1 cellular context compared by ENCODE assay signal in genomic region chr16:30609928-30610839, GRCh38.
A peak's percentile ranks its signal among the peaks of the same experiment; 100 is the strongest.
TF ChIP-seq lines count a peak whose summit lies in the region.

ZNF689 (minus strand) TSS chr16:30610389; CDS start chr16:30610041, 348 bp downstream.

TF ChIP-seq in HepG2, 621 proteins besides CTCF, POLR2A, EP300 and RAD21 (continued from another document and continues in another):
- TF ChIP-seq AKNA (CRISPR knock-in tag; IDR thresholded peaks at IDR 0.05; ENCODE audit: borderline replicate concordance) (peak; percentile 91; the same call in 1 of the 2 replicates), TEAD2 (CRISPR knock-in tag; IDR thresholded peaks at IDR 0.05) (peak; percentile 55; the same call in 1 of the 2 replicates), ETV6 (CRISPR knock-in tag; conservative IDR thresholded peaks at IDR 0.05) (peak; percentile 83), TP53 (CRISPR knock-in tag; conservative IDR thresholded peaks at IDR 0.05) (no peak), REXO4 (CRISPR knock-in tag; IDR thresholded peaks at IDR 0.05; ENCODE audit: borderline replicate concordance) (peak; percentile 73; the same call in 1 of the 2 replicates), ATAD3A (CRISPR knock-in tag; IDR thresholded peaks at IDR 0.05) (no peak; the same call in 1 of the 2 replicates), GTF2F1 (IDR thresholded peaks at IDR 0.05; ENCODE audit: low read length) (no peak), ZNF317 (CRISPR knock-in tag; IDR thresholded peaks at IDR 0.05) (peak; percentile 91; the same call in 1 of the 2 replicates), SP2 (CRISPR knock-in tag; IDR thresholded peaks at IDR 0.05) (peak; percentile 77), RELA (CRISPR knock-in tag; IDR thresholded peaks at IDR 0.05) (no peak), HNRNPLL (IDR thresholded peaks at IDR 0.05; ENCODE audit: low read depth, low read length, poor library complexity, severe bottlenecking) (peak; percentile 91), ZNF235 (CRISPR knock-in tag; IDR thresholded peaks at IDR 0.05; ENCODE audit: borderline replicate concordance) (peak; percentile 83; the same call in 1 of the 2 replicates), ZNF543 (CRISPR knock-in tag; IDR thresholded peaks at IDR 0.05) (peak; percentile 81), XBP1 (CRISPR knock-in tag; IDR thresholded peaks at IDR 0.05) (no peak), ZFYVE20 (CRISPR knock-in tag; IDR thresholded peaks at IDR 0.05; ENCODE audit: borderline replicate concordance, low read depth) (peak; percentile 64; the same call in 1 of the 2 replicates), BORCS8-MEF2B (CRISPR knock-in tag; IDR thresholded peaks at IDR 0.05) (peak; percentile 94), ETV5 (CRISPR knock-in tag; IDR thresholded peaks at IDR 0.05; ENCODE audit: borderline replicate concordance) (peak; percentile 89), FOXP1 (IDR thresholded peaks at IDR 0.05) (no peak), FOXP1 (CRISPR knock-in tag; IDR thresholded peaks at IDR 0.05) (peak; percentile 43), ZBTB3 (CRISPR knock-in tag; IDR thresholded peaks at IDR 0.05; ENCODE audit: borderline replicate concordance, low read depth) (peak; percentile 90), ATRX (CRISPR knock-in tag; IDR thresholded peaks at IDR 0.05; ENCODE audit: borderline replicate concordance) (no peak), KLF12 (CRISPR knock-in tag; IDR thresholded peaks at IDR 0.05; ENCODE audit: borderline replicate concordance) (peak; percentile 48; the same call in 1 of the 2 replicates), SMAD9 (CRISPR knock-in tag; IDR thresholded peaks at IDR 0.05) (peak; percentile 94; the same call in 1 of the 2 replicates), NFATC3 (CRISPR knock-in tag; IDR thresholded peaks at IDR 0.05) (peak; percentile 46; the same call in 1 of the 2 replicates), ZNF629 (CRISPR knock-in tag; conservative IDR thresholded peaks at IDR 0.05) (peak; percentile 31), PRDM4 (CRISPR knock-in tag; IDR thresholded peaks at IDR 0.05; ENCODE audit: borderline replicate concordance) (peak; percentile 18; the same call in 1 of the 2 replicates), ZNF234 (CRISPR knock-in tag; conservative IDR thresholded peaks at IDR 0.05) (no peak), SP5 (CRISPR knock-in tag; IDR thresholded peaks at IDR 0.05; ENCODE audit: borderline replicate concordance, low read depth) (no peak), NCOA2 (CRISPR knock-in tag; IDR thresholded peaks at IDR 0.05) (peak; percentile 70), ZFP41 (CRISPR knock-in tag; IDR thresholded peaks at IDR 0.05; ENCODE audit: borderline replicate concordance) (peak; percentile 68; the same call in 1 of the 2 replicates), MXI1 (IDR thresholded peaks at IDR 0.05; ENCODE audit: borderline replicate concordance, low read depth, low read length) (peak; percentile 93; the same call in 2 of the 3 replicates), ZNF274 (CRISPR knock-in tag; IDR thresholded peaks at IDR 0.05) (peak; percentile 96), ARNT (IDR thresholded peaks at IDR 0.05) (no peak), PHB2 (IDR thresholded peaks at IDR 0.05; ENCODE audit: partially characterized antibody) (no peak), ZNF326 (CRISPR knock-in tag; IDR thresholded peaks at IDR 0.05; ENCODE audit: borderline replicate concordance) (no peak), ZZZ3 (CRISPR knock-in tag; IDR thresholded peaks at IDR 0.05; ENCODE audit: borderline replicate concordance) (0 out of 2 replicates have a peak, but pooled peaks have one; percentile 86), ZNF552 (CRISPR knock-in tag; IDR thresholded peaks at IDR 0.05; ENCODE audit: borderline replicate concordance) (peak; percentile 75; the same call in 1 of the 2 replicates), NCOA5 (CRISPR knock-in tag; IDR thresholded peaks at IDR 0.05) (no peak), FOXC1 (CRISPR knock-in tag; IDR thresholded peaks at IDR 0.05; ENCODE audit: borderline replicate concordance) (peak; percentile 96; the same call in 1 of the 2 replicates), ZNF704 (CRISPR knock-in tag; IDR thresholded peaks at IDR 0.05; ENCODE audit: borderline replicate concordance) (no peak; the same call in 1 of the 2 replicates), ZNF652 (CRISPR knock-in tag; IDR thresholded peaks at IDR 0.05; ENCODE audit: borderline replicate concordance, low read depth) (peak; percentile 8), ZNF768 (CRISPR knock-in tag; IDR thresholded peaks at IDR 0.05) (peak; percentile 86)
- TF ChIP-seq, protein P1, sequence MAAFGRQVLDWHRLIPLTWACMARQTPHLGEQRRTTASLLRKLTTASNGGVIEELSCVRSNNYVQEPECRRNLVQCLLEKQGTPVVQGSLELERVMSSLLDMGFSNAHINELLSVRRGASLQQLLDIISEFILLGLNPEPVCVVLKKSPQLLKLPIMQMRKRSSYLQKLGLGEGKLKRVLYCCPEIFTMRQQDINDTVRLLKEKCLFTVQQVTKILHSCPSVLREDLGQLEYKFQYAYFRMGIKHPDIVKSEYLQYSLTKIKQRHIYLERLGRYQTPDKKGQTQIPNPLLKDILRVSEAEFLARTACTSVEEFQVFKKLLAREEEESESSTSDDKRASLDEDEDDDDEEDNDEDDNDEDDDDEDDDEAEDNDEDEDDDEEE (CRISPR knock-in tag; IDR thresholded peaks at IDR 0.05), result no peak; the same call in 1 of the 2 replicates
- TF ChIP-seq, protein P2, sequence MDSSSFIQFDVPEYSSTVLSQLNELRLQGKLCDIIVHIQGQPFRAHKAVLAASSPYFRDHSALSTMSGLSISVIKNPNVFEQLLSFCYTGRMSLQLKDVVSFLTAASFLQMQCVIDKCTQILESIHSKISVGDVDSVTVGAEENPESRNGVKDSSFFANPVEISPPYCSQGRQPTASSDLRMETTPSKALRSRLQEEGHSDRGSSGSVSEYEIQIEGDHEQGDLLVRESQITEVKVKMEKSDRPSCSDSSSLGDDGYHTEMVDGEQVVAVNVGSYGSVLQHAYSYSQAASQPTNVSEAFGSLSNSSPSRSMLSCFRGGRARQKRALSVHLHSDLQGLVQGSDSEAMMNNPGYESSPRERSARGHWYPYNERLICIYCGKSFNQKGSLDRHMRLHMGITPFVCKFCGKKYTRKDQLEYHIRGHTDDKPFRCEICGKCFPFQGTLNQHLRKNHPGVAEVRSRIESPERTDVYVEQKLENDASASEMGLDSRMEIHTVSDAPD (CRISPR knock-in tag; IDR thresholded peaks at IDR 0.05), result 0 out of 2 replicates have a peak, but pooled peaks have one; percentile 85
- TF ChIP-seq, protein P3, sequence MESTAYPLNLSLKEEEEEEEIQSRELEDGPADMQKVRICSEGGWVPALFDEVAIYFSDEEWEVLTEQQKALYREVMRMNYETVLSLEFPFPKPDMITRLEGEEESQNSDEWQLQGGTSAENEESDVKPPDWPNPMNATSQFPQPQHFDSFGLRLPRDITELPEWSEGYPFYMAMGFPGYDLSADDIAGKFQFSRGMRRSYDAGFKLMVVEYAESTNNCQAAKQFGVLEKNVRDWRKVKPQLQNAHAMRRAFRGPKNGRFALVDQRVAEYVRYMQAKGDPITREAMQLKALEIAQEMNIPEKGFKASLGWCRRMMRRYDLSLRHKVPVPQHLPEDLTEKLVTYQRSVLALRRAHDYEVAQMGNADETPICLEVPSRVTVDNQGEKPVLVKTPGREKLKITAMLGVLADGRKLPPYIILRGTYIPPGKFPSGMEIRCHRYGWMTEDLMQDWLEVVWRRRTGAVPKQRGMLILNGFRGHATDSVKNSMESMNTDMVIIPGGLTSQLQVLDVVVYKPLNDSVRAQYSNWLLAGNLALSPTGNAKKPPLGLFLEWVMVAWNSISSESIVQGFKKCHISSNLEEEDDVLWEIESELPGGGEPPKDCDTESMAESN (CRISPR knock-in tag; conservative IDR thresholded peaks at IDR 0.05), result peak; percentile 92; the same call in 1 of the 2 replicates
- TF ChIP-seq, protein P4, sequence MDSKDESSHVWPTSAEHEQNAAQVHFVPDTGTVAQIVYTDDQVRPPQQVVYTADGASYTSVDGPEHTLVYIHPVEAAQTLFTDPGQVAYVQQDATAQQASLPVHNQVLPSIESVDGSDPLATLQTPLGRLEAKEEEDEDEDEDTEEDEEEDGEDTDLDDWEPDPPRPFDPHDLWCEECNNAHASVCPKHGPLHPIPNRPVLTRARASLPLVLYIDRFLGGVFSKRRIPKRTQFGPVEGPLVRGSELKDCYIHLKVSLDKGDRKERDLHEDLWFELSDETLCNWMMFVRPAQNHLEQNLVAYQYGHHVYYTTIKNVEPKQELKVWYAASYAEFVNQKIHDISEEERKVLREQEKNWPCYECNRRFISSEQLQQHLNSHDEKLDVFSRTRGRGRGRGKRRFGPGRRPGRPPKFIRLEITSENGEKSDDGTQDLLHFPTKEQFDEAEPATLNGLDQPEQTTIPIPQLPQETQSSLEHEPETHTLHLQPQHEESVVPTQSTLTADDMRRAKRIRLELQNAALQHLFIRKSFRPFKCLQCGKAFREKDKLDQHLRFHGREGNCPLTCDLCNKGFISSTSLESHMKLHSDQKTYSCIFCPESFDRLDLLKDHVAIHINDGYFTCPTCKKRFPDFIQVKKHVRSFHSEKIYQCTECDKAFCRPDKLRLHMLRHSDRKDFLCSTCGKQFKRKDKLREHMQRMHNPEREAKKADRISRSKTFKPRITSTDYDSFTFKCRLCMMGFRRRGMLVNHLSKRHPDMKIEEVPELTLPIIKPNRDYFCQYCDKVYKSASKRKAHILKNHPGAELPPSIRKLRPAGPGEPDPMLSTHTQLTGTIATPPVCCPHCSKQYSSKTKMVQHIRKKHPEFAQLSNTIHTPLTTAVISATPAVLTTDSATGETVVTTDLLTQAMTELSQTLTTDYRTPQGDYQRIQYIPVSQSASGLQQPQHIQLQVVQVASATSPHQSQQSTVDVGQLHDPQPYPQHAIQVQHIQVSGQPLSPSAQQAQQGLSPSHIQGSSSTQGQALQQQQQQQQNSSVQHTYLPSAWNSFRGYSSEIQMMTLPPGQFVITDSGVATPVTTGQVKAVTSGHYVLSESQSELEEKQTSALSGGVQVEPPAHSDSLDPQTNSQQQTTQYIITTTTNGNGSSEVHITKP (CRISPR knock-in tag; IDR thresholded peaks at IDR 0.05; ENCODE audit: low read depth), result peak; percentile 64; the same call in 1 of the 2 replicates
- TF ChIP-seq, protein P5, sequence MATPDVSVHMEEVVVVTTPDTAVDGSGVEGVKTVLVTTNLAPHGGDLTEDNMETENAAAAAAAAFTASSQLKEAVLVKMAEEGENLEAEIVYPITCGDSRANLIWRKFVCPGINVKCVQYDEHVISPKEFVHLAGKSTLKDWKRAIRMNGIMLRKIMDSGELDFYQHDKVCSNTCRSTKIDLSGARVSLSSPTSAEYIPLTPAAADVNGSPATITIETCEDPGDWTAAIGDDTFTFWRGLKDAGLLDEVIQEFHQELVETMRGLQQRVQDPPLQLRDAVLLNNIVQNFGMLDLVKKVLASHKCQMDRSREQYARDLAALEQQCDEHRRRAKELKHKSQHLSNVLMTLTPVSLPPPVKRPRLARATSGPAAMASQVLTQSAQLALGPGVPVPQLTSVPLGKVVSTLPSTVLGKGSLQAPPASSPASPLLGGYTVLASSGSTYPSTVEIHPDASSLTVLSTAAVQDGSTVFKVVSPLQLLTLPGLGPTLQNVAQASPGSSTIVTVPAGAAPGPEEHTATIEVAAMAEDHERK (CRISPR knock-in tag; IDR thresholded peaks at IDR 0.05; ENCODE audit: low read depth), result peak; percentile 27; the same call in 1 of the 2 replicates
